In the genomic region with DNA sequence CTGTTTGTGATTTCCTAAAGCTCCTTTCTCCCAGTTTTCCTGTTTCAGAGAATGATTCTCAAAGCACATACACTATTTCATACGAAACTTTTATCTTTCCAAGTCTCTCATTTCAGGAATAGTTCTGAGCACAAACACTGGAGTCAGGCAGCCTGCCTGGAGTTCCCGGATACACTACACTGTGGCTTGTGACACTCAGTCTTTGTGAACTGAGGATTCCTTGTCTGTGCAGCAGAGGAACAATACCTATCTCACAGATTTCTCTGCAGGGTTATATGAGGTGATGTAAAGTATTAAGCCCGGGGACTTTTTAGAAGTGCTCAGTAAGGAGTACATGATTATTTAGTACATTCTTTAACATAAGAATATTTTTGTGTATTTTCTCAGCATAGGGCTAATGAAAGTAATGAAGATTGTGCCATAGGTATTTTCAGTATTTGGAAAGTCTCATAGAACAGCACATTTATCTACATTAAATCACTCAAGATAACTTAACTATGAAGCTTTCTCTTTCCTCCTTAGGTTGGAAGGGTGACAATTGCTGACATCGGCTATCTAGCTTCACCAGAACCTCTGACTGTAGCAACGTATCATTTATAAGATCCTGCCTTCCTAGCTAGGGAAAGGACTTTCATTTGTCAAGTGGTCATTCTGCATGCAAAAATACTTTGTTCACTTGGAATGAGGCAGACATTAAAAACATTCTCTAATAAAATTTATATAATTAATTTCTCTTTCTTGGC, we compare ENCODE assay signal across 1 cellular context.
TF ChIP-seq lines count a peak whose summit lies in the region.

No MANE protein-coding gene starts in this region.

TF ChIP-seq in A549, 52 proteins besides CTCF, POLR2A, EP300 and RAD21:
- TF ChIP-seq, protein P1, sequence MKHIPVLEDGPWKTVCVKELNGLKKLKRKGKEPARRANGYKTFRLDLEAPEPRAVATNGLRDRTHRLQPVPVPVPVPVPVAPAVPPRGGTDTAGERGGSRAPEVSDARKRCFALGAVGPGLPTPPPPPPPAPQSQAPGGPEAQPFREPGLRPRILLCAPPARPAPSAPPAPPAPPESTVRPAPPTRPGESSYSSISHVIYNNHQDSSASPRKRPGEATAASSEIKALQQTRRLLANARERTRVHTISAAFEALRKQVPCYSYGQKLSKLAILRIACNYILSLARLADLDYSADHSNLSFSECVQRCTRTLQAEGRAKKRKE (CRISPR knock-in tag; IDR thresholded peaks at IDR 0.05; ENCODE audit: low read depth), result no peak
- TF ChIP-seq ZSCAN20 (CRISPR knock-in tag; IDR thresholded peaks at IDR 0.05), result no peak
- TF ChIP-seq NFE2L2 (conservative IDR thresholded peaks at IDR 0.05; ENCODE audit: low read length), result no peak
- TF ChIP-seq BHLHE40 (IDR thresholded peaks at IDR 0.05; ENCODE audit: low read depth, low read length), result no peak
- TF ChIP-seq TP53 (CRISPR knock-in tag; IDR thresholded peaks at IDR 0.05), result no peak
- TF ChIP-seq, protein P2, sequence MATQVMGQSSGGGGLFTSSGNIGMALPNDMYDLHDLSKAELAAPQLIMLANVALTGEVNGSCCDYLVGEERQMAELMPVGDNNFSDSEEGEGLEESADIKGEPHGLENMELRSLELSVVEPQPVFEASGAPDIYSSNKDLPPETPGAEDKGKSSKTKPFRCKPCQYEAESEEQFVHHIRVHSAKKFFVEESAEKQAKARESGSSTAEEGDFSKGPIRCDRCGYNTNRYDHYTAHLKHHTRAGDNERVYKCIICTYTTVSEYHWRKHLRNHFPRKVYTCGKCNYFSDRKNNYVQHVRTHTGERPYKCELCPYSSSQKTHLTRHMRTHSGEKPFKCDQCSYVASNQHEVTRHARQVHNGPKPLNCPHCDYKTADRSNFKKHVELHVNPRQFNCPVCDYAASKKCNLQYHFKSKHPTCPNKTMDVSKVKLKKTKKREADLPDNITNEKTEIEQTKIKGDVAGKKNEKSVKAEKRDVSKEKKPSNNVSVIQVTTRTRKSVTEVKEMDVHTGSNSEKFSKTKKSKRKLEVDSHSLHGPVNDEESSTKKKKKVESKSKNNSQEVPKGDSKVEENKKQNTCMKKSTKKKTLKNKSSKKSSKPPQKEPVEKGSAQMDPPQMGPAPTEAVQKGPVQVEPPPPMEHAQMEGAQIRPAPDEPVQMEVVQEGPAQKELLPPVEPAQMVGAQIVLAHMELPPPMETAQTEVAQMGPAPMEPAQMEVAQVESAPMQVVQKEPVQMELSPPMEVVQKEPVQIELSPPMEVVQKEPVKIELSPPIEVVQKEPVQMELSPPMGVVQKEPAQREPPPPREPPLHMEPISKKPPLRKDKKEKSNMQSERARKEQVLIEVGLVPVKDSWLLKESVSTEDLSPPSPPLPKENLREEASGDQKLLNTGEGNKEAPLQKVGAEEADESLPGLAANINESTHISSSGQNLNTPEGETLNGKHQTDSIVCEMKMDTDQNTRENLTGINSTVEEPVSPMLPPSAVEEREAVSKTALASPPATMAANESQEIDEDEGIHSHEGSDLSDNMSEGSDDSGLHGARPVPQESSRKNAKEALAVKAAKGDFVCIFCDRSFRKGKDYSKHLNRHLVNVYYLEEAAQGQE (IDR thresholded peaks at IDR 0.05), result no peak
- TF ChIP-seq HOXB5 (CRISPR knock-in tag; IDR thresholded peaks at IDR 0.05), result no peak
- TF ChIP-seq, protein P3, sequence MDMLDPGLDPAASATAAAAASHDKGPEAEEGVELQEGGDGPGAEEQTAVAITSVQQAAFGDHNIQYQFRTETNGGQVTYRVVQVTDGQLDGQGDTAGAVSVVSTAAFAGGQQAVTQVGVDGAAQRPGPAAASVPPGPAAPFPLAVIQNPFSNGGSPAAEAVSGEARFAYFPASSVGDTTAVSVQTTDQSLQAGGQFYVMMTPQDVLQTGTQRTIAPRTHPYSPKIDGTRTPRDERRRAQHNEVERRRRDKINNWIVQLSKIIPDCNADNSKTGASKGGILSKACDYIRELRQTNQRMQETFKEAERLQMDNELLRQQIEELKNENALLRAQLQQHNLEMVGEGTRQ (IDR thresholded peaks at IDR 0.05), result no peak
- TF ChIP-seq MAFK (IDR thresholded peaks at IDR 0.05; ENCODE audit: partially characterized antibody), result peak; percentile 52
